Comparison of ENCODE assay signal across 18 cellular contexts in genomic region chr11:2664886-2665746, GRCh38. TPM values are rescaled to one million over a fixed set of nuclear protein-coding genes. Genes with fewer than 3 reads are reported as not detected.
DNase-seq lines count a peak whose midpoint lies in the region; ATAC-seq and TF ChIP-seq lines count a peak whose summit lies in the region.
"Had no signal": no experiment of that assay in that cellular context is flagged by ENCODE, and none has a peak within 500 bp of the region (broad histone marks: within the 10 kb centered on the region; RNA-seq: fewer than 3 reads in every experiment).

No MANE protein-coding gene starts in this region.

- DNase-seq in H7 (peak; percentile 20), adipocyte (ENCODE audit: low read depth) (peak; percentile 20), lower leg skin (ENCODE audit: low spot score in 2 of 2) (peak; percentile 2 to 82), sciatic nerve (ENCODE audit: low spot score) (peak; percentile 48), RWPE1 (ENCODE audit: low spot score) (no peak), NOMO-1 (lab: John Stamatoyannopoulos, UW; ENCODE audit: unreplicated experiment in 2 of 2) (no peak), foreskin melanocyte (no peak)
- DNase-seq: ACHN; BE2C; CD4-positive, alpha-beta memory T cell; DND-41; GDM1; MG63; NCI-H1105; NCI-H187; NCI-H2171 treated with DMSO at 0.1 percent for 48 hours; NCI-H510A treated with DMSO at 0.1 percent for 48 hours; SHP77 treated with DMSO at 0.1 percent for 48 hours had no signal

- peaks cover 1% of the 10 kb centered on the region; the same call in 1 of the 2 replicates for H3K36me3 ChIP-seq in H7 (replicated peaks; ENCODE audit: control insufficient read depth, insufficient read depth, low read length)
- peaks cover 25% of the 10 kb centered on the region for H3K36me3 ChIP-seq in adipocyte (ENCODE audit: control insufficient read depth, insufficient read depth, low read length, severe bottlenecking)
- H3K36me3 ChIP-seq: BE2C, MG63 had no signal

- intact Hi-C loops in lower leg skin (cut with DNase I; ENCODE audit: low total_unique reads): no loop called here
- intact Hi-C loops in sciatic nerve (cut with DNase I): no loop called here

- 84 to 87% methylated on average over 15 to 17 of the region's 17 CpGs for WGBS in lower leg skin, 2 donors

- TF ChIP-seq CTCF in lower leg skin (IDR thresholded peaks at IDR 0.05): no peak
- no peak for TF ChIP-seq CTCF in RWPE1 (conservative IDR thresholded peaks at IDR 0.05; ENCODE audit: low read depth)

- H3K9me3 ChIP-seq in adipocyte (ENCODE audit: control insufficient read depth, low read length): peaks cover 19% of the 10 kb centered on the region
- H3K9me3 ChIP-seq: BE2C had no signal

- H3K27me3 ChIP-seq in H7 (ENCODE audit: control insufficient read depth, insufficient read depth, low read length) (no peaks in the 10 kb centered on the region; the same call in 1 of the 2 replicates), adipocyte (replicated peaks; ENCODE audit: control insufficient read depth, insufficient read depth, low read length) (no peaks in the 10 kb centered on the region)
- H3K27me3 ChIP-seq: BE2C, MG63 had no signal

- no peak for TF ChIP-seq POLR2A in lower leg skin (IDR thresholded peaks at IDR 0.05)

- no peak for ATAC-seq in sciatic nerve

- CTCF ChIA-PET in RWPE1 (lab: Yijun Ruan, JAX): no interaction called here

- POLR2A ChIA-PET in RWPE1 (lab: Yijun Ruan, JAX; ENCODE audit: low non-redundant PET): no interaction called here

- H3K4me3 ChIP-seq in H7 (ENCODE audit: insufficient read depth, low read depth, low read length) (no peak overlapping the region), adipocyte (ENCODE audit: low read length) (no peak overlapping the region), lower leg skin (ENCODE audit: low read depth, poor library complexity, severe bottlenecking) (no peak overlapping the region)
- H3K4me3 ChIP-seq: MG63 had no signal

- H3K27ac ChIP-seq in RWPE1: no peak overlapping the region

- no peak overlapping the region for H3K9ac ChIP-seq in adipocyte (ENCODE audit: low read length)

- peaks cover 15% of the 10 kb centered on the region for H3K4me1 ChIP-seq in adipocyte (ENCODE audit: control insufficient read depth, insufficient read depth, low read length)
- H3K4me1 ChIP-seq: BE2C had no signal

RNA-seq across cellular contexts. Expression of gene KCNQ1OT1, which starts 34.7 kb away (rescaled TPM):
- total RNA-seq in H7 (2014; rRNA removed; shearing (Covaris generic)): 0.83 and 1.9 TPM in 2 replicates
- total RNA-seq in lower leg skin (1 to 10 TPM in 1 of 4 donors, under 1 TPM in 3; 0.63 to 1.8 (median 0.91) TPM), sciatic nerve (7.2 TPM)

Comparison
In these comparisons a context has a peak if more than half of its experiments do, and no peak if none do; other contexts are left out.
1. DNase-seq: peak in H7 (single experiment), adipocyte (single experiment), lower leg skin (2 of 2) and sciatic nerve (single experiment); none in RWPE1 (single experiment), NOMO-1 (0 of 2) and foreskin melanocyte (single experiment).